7 cellular contexts compared by ENCODE assay signal in genomic region chr16:90007635-90008318, GRCh38. TPM values are rescaled to one million over a fixed set of nuclear protein-coding genes. Genes with fewer than 3 reads are reported as not detected.
DNase-seq lines count a peak whose midpoint lies in the region; ATAC-seq, FAIRE-seq and TF ChIP-seq lines count a peak whose summit lies in the region.
"Not testable (repeated sequence)": the region's sequence is repeated elsewhere in the genome, so short reads cannot be mapped to it uniquely, and the experiment has no call there.

No MANE protein-coding gene starts in this region.

- peaks cover 13% of the 10 kb centered on the region; the same call in 1 of the 2 replicates for H4K20me1 ChIP-seq in Karpas-422 (ENCODE audit: insufficient read depth, low read depth, low read length)
- not testable (repeated sequence) for H4K20me1 ChIP-seq in OCI-LY7 (ENCODE audit: insufficient read depth, low read length); osteoblast (ENCODE audit: insufficient read depth, low read length)

- FAIRE-seq in GM12892 (lab: Jason Lieb, UNC) = peak; percentile 38

- peaks cover 0 to 25% (median 4%) of the 10 kb centered on the region in 4 donors for H3K4me1 Mint-ChIP-seq in CD4-positive, CD25-positive, alpha-beta regulatory T cell
- H3K4me1 Mint-ChIP-seq in activated naive CD4-positive, alpha-beta T cell treated with anti-CD3 and anti-CD28 coated beads, Interleukin-2, amount 50 U/mL, for 24 hours = peaks cover 26% of the 10 kb centered on the region
- peaks cover 29% of the 10 kb centered on the region for H3K4me1 Mint-ChIP-seq in memory B cell

- not testable (repeated sequence) for H3K9me3 ChIP-seq in CD4-positive, CD25-positive, alpha-beta regulatory T cell (ENCODE audit: control insufficient read depth in 2 of 2, low read length in 2 of 2); Karpas-422 (ENCODE audit: low read length); OCI-LY7 (ENCODE audit: low read length); osteoblast (ENCODE audit: low read depth, low read length)

- not testable (repeated sequence) for H3K36me3 ChIP-seq in CD4-positive, CD25-positive, alpha-beta regulatory T cell (ENCODE audit: control insufficient read depth, insufficient read depth, low read length); Karpas-422 (ENCODE audit: insufficient read depth, low read length); OCI-LY7 (ENCODE audit: insufficient read depth, low read length); osteoblast (ENCODE audit: insufficient read depth, low read length)

- H3K36me3 Mint-ChIP-seq in CD4-positive, CD25-positive, alpha-beta regulatory T cell; activated naive CD4-positive, alpha-beta T cell treated with anti-CD3 and anti-CD28 coated beads, Interleukin-2, amount 50 U/mL, for 24 hours; memory B cell: not testable (repeated sequence)

- peak overlapping the region; percentile 16; the same call in 1 of the 2 replicates for H3K9ac ChIP-seq in Karpas-422 (ENCODE audit: low read length)

- H2AFZ ChIP-seq in Karpas-422 (ENCODE audit: low read length); OCI-LY7 (ENCODE audit: low read length); osteoblast (ENCODE audit: low read length): not testable (repeated sequence)

- peaks cover 15% of the 10 kb centered on the region for H3K4me1 ChIP-seq in CD4-positive, CD25-positive, alpha-beta regulatory T cell (ENCODE audit: control insufficient read depth, insufficient read depth, low read length, poor library complexity, severe bottlenecking)
- H3K4me1 ChIP-seq in Karpas-422 (ENCODE audit: low read length) (peaks cover 28% of the 10 kb centered on the region), OCI-LY7 (ENCODE audit: insufficient read depth, low read length, poor library complexity, severe bottlenecking) (peaks cover 37% of the 10 kb centered on the region)
- not testable (repeated sequence) for H3K4me1 ChIP-seq in osteoblast (ENCODE audit: insufficient read depth, low read length)

- peak overlapping the region in 2 of 3 donors; percentile 36 to 54 for H3K27ac Mint-ChIP-seq in CD4-positive, CD25-positive, alpha-beta regulatory T cell
- not testable (repeated sequence) for H3K27ac Mint-ChIP-seq in activated naive CD4-positive, alpha-beta T cell treated with anti-CD3 and anti-CD28 coated beads, Interleukin-2, amount 50 U/mL, for 24 hours; memory B cell

- H3K27ac ChIP-seq in CD4-positive, CD25-positive, alpha-beta regulatory T cell (ENCODE audit: insufficient read depth, low read length, poor library complexity, severe bottlenecking); osteoblast (ENCODE audit: low read depth, low read length): not testable (repeated sequence)
- H3K27ac ChIP-seq in Karpas-422 (ENCODE audit: low read length) (peak overlapping the region; percentile 84), OCI-LY7 (ENCODE audit: low read depth, low read length, poor library complexity, severe bottlenecking) (peak overlapping the region; percentile 53)

- BruUV-seq in OCI-LY7 (replicated peaks; lab: Mats Ljungman, UMichigan) = not testable (repeated sequence)

- not testable (repeated sequence) for H3K9me2 ChIP-seq in Karpas-422 (replicated peaks; ENCODE audit: insufficient read depth, low read length); OCI-LY7 (ENCODE audit: insufficient read depth, low read length)

- not testable (repeated sequence) for H3K27me3 ChIP-seq in CD4-positive, CD25-positive, alpha-beta regulatory T cell (ENCODE audit: control insufficient read depth, insufficient read depth, low read length); Karpas-422 (ENCODE audit: low read length); osteoblast (ENCODE audit: insufficient read depth, low read length)

- POLR2A ChIA-PET in OCI-LY7 (lab: Charles Lee) = interaction anchor here (0.6 kb wide), 1 partner anchor 14 kb away, joined by 3 read pairs; no protein-coding TSS in a partner anchor

- not testable (repeated sequence) for H3K27me3 Mint-ChIP-seq in CD4-positive, CD25-positive, alpha-beta regulatory T cell; activated naive CD4-positive, alpha-beta T cell treated with anti-CD3 and anti-CD28 coated beads, Interleukin-2, amount 50 U/mL, for 24 hours; memory B cell

- not testable (repeated sequence) for DNase-seq in CD4-positive, CD25-positive, alpha-beta regulatory T cell; GM12892 (ENCODE audit: insufficient read length)
- DNase-seq in Karpas-422 (peak; percentile 63), OCI-LY7 (ENCODE audit: low spot score) (peak; percentile 53), memory B cell (ENCODE audit: low spot score in 2 of 2) (peak in 1 of 2 donors; percentile 61), osteoblast (ENCODE audit: insufficient read length, low spot score, missing footprints) (peak; percentile 11)

- CTCF ChIA-PET in OCI-LY7 (lab: Charles Lee; ENCODE audit: unreplicated experiment) = not testable (repeated sequence)

- H3K79me2 ChIP-seq in Karpas-422 (ENCODE audit: low read length); OCI-LY7 (ENCODE audit: insufficient read depth, low read depth, low read length); osteoblast (ENCODE audit: insufficient read depth, low read length): not testable (repeated sequence)

- H3K4me3 ChIP-seq in CD4-positive, CD25-positive, alpha-beta regulatory T cell (ENCODE audit: low read depth, low read length); Karpas-422 (ENCODE audit: low read length); OCI-LY7 (ENCODE audit: low read depth, low read length, poor library complexity, severe bottlenecking); osteoblast (ENCODE audit: insufficient read depth, low read length): not testable (repeated sequence)

- ATAC-seq in CD4-positive, CD25-positive, alpha-beta regulatory T cell (ENCODE audit: low read depth in 2 of 2); memory B cell (ENCODE audit: low read depth): not testable (repeated sequence)

- peak overlapping the region; percentile 30 for H3K4me2 ChIP-seq in Karpas-422 (ENCODE audit: low read depth, low read length, poor library complexity, severe bottlenecking)
- peak overlapping the region; percentile 52 for H3K4me2 ChIP-seq in OCI-LY7 (ENCODE audit: low read length)
- H3K4me2 ChIP-seq in osteoblast (ENCODE audit: insufficient read depth, low read length) = not testable (repeated sequence)

- not testable (repeated sequence) for TF ChIP-seq POLR2A in GM12892 (IDR thresholded peaks at IDR 0.05; ENCODE audit: low read depth, low read length)

- peak overlapping the region in 1 of 4 donors; percentile 58 for H3K4me3 Mint-ChIP-seq in CD4-positive, CD25-positive, alpha-beta regulatory T cell
- peak overlapping the region; percentile 24 for H3K4me3 Mint-ChIP-seq in activated naive CD4-positive, alpha-beta T cell treated with anti-CD3 and anti-CD28 coated beads, Interleukin-2, amount 50 U/mL, for 24 hours
- H3K4me3 Mint-ChIP-seq in memory B cell = peak overlapping the region; percentile 47

- intact Hi-C loops in OCI-LY7 (cut with micrococcal nuclease; ENCODE audit: unreplicated experiment) = not testable (repeated sequence)

- not testable (repeated sequence) for H3K9me3 Mint-ChIP-seq in CD4-positive, CD25-positive, alpha-beta regulatory T cell; activated naive CD4-positive, alpha-beta T cell treated with anti-CD3 and anti-CD28 coated beads, Interleukin-2, amount 50 U/mL, for 24 hours; memory B cell

- TF ChIP-seq CTCF in OCI-LY7 (conservative IDR thresholded peaks at IDR 0.05; ENCODE audit: low read length); osteoblast (IDR thresholded peaks at IDR 0.05; ENCODE audit: extremely low read depth, low read depth, low read length): not testable (repeated sequence)

RNA-seq across cellular contexts. Expression of gene DBNDD1, which starts 11.5 kb away (rescaled TPM):
- 1.1 TPM for total RNA-seq in CD4-positive, CD25-positive, alpha-beta regulatory T cell
- 1 to 10 TPM; 2.0 to 7.8 (median 4.7) TPM for polyA plus RNA-seq in CD4-positive, CD25-positive, alpha-beta regulatory T cell
- polyA plus RNA-seq in GM12892 (2012; ENCODE audit: missing spikeins) = 2.1 TPM
- total RNA-seq in Karpas-422 (2014; rRNA removed; shearing (Covaris generic); ENCODE audit: low replicate concordance) = 0.43 TPM in 1 of 2 replicates, not detected in the other
- total RNA-seq in OCI-LY7 (2014; rRNA removed; shearing (Covaris generic)) = 0.98 and 1.1 TPM in 2 replicates
- total RNA-seq in OCI-LY7 (2022) (0.57 and 0.85 TPM in 2 replicates), osteoblast (0.29 and 1.1 TPM in 2 replicates)

RNA-seq across cellular contexts. Expression of gene DEF8, which starts 59.2 kb away (rescaled TPM):
- total RNA-seq in CD4-positive, CD25-positive, alpha-beta regulatory T cell = 28.9 TPM
- polyA plus RNA-seq in CD4-positive, CD25-positive, alpha-beta regulatory T cell = 10 to 100 TPM; 22.7 to 51.6 (median 28.2) TPM
- polyA plus RNA-seq in GM12892 (2012; ENCODE audit: missing spikeins) = 20.5 TPM
- total RNA-seq in Karpas-422 (2014; rRNA removed; shearing (Covaris generic); ENCODE audit: low replicate concordance) = 125 and 219 TPM in 2 replicates
- 222 and 292 TPM in 2 replicates for total RNA-seq in OCI-LY7 (2014; rRNA removed; shearing (Covaris generic))
- total RNA-seq in OCI-LY7 (2022) = 295 and 380 TPM in 2 replicates
- total RNA-seq in osteoblast = 48.6 and 48.9 TPM in 2 replicates
